In the genomic region with DNA sequence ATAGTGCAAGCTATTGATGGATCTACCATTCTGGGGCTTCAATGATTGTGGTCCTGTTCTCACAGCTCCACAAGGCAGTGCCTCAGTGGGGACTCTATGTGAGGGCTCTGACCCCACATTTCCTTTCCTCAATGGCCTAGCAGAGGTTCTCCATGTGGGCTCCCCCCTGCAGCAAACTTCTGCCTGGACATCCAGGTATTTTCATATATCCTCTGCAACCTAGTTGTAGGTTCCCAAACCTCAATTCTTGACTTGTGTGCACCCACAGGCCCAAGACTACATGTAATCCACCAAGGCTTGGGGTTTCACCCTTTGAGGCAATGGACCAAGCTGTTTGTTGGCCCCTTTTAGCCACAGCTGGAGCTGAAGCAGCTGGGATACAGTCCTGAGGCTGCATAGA, we compare ENCODE assay signal across 10 cellular contexts. TPM values are rescaled to one million over a fixed set of nuclear protein-coding genes. Genes with fewer than 3 reads are reported as not detected.
"Had no signal": no experiment of that assay in that cellular context is flagged by ENCODE, and none has a peak within 500 bp of the region (broad histone marks: within the 10 kb centered on the region; RNA-seq: fewer than 3 reads in every experiment).

No MANE protein-coding gene starts in this region.

- H3K4me3 ChIP-seq: GM23338 had no signal

- FAIRE-seq: H1, H54, HepG2 had no signal

- H3K27ac ChIP-seq: HL-60 had no signal

- H3K27ac Mint-ChIP-seq: GM23338, H9, HFFc6, IgD-negative memory B cell had no signal

- H2AFZ ChIP-seq: GM23338 had no signal

- H3K4me1 Mint-ChIP-seq: IgD-negative memory B cell had no signal

- H3K27me3 Mint-ChIP-seq: IgD-negative memory B cell had no signal

- H3K4me3 Mint-ChIP-seq: GM23338, H9, HFFc6, IgD-negative memory B cell had no signal

- DNase-seq: H9, HCEC 1CT, HFFc6, KG1 had no signal

- ATAC-seq: GM23338, HepG2 had no signal

- H3K36me3 Mint-ChIP-seq: IgD-negative memory B cell had no signal

- H3K4me2 ChIP-seq: GM23338 had no signal

RNA-seq across cellular contexts. Expression of a gene that starts 35.9 kb away (rescaled TPM):
- total RNA-seq: HepG2, HFFc6 had no signal
- polyA plus RNA-seq: HepG2, IgD-negative memory B cell had no signal
